24 cellular contexts compared by ENCODE assay signal in the genomic region with DNA sequence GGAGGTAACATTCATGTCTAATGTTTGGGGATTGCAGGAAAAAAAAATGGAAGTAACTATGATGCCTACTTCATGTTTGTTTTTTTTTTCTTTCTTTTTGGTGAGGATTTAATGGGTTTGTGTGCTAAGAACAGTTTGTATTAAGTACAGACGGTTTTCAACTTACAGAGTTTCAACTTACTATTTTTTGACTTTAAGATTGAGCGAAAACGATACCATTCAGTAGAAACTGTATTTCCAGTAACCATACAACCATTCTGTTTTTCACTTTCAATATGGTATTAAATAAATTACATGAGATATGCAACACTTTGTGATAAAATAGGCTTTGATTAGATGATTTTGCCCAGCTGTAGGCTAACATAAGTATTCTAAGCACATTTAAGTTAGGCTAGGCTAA. TPM values are rescaled to one million over a fixed set of nuclear protein-coding genes. Genes with fewer than 3 reads are reported as not detected.
DNase-seq lines count a peak whose midpoint lies in the region; ATAC-seq, FAIRE-seq and TF ChIP-seq lines count a peak whose summit lies in the region.
"Had no signal": no experiment of that assay in that cellular context is flagged by ENCODE, and none has a peak within 500 bp of the region (broad histone marks: within the 10 kb centered on the region; RNA-seq: fewer than 3 reads in every experiment).

No MANE protein-coding gene starts in this region.

- no peak overlapping the region for H3K4me3 ChIP-seq in KMS-11 (IDR thresholded peaks at IDR 0.05; ENCODE audit: insufficient read depth, low read depth, low read length)
- no peak overlapping the region for H3K4me3 ChIP-seq in GM12878
- H3K4me3 ChIP-seq: GM23248, MG63 had no signal

- CTCF ChIA-PET in GM12878 (lab: Yijun Ruan, JAX): interaction anchor here (0.7 to 1.3 kb wide), 2 partner anchors 13 to 51 kb away, joined by 3 to 5 read pairs; no protein-coding TSS in a partner anchor

- TF ChIP-seq POLR2A in GM12891 (IDR thresholded peaks at IDR 0.05; ENCODE audit: low read depth, low read length) (no peak), GM12878 (IDR thresholded peaks at IDR 0.05; ENCODE audit: low read depth, low read length) (no peak)

- WGBS in GM12878 (ENCODE audit: insufficient coverage, insufficient replicate concordance, low lambda C conversion rate, missing lambda C conversion rate): 2% methylated on average over 3 of the region's 3 CpGs

- H3K4me1 ChIP-seq in KMS-11 (ENCODE audit: low read depth, poor library complexity, severe bottlenecking): peaks cover 80% of the 10 kb centered on the region
- peaks cover 38% of the 10 kb centered on the region for H3K4me1 ChIP-seq in GM12878 (ENCODE audit: control insufficient read depth, insufficient read depth, low read length)
- H3K4me1 ChIP-seq: Caco-2 had no signal

- no TSS peak for BruUV-seq in GM12878 (replicated peaks; lab: Mats Ljungman, UMichigan)

- no peaks in the 10 kb centered on the region for H4K20me1 ChIP-seq in KMS-11 (ENCODE audit: insufficient read depth)
- no peaks in the 10 kb centered on the region for H4K20me1 ChIP-seq in GM12878 (ENCODE audit: control insufficient read depth, insufficient read depth)

- DNase-seq in GM12891 (ENCODE audit: insufficient read length, low spot score) (no peak), GM19239 (ENCODE audit: insufficient read length, low spot score) (no peak), GM12878 (ENCODE audit: low read depth, low spot score) (peak; percentile 17), NCI-H2171 treated with DMSO at 0.1 percent for 48 hours (lab: John Stamatoyannopoulos, UW) (no peak)
- DNase-seq in stimulated activated CD4-positive, alpha-beta T cell treated with anti-CD3 and anti-CD28 coated beads, Interleukin-15, amount 100 ng/mL, for 24 hours: no peak
- no peak for DNase-seq in activated CD4-positive, alpha-beta T cell treated with anti-CD3 and anti-CD28 coated beads, Interleukin-2, amount 50 U/mL, for 48 hours
- DNase-seq: C1 segment of cervical spinal cord; Caco-2; CD4-positive, alpha-beta memory T cell; DMS 273 treated with DMSO at 0.1 percent for 48 hours; DMS79 treated with DMSO at 0.1 percent for 48 hours; GF-D8; GM23248; H7; KBM-7; MG63; NCI-H2029; NCI-H2227 treated with DMSO at 0.1 percent for 48 hours; NCI-H526 treated with DMSO at 0.1 percent for 48 hours; SHP77 had no signal

- TF ChIP-seq RAD21 in GM12878 (IDR thresholded peaks at IDR 0.05; ENCODE audit: insufficient read depth, low read depth, low read length): no peak

- in situ Hi-C loops in GM12878 (cut with MboI): no loop called here

- peak overlapping the region; percentile 80 for H3K4me2 ChIP-seq in KMS-11
- peak overlapping the region; percentile 82 for H3K4me2 ChIP-seq in GM12878 (ENCODE audit: control insufficient read depth, insufficient read depth)

- no peak for TF ChIP-seq CTCF in KMS-11 (conservative IDR thresholded peaks at IDR 0.05; ENCODE audit: low read depth, low read length)
- TF ChIP-seq CTCF in GM12878 (IDR thresholded peaks at IDR 0.05 in 2 of 3, conservative IDR thresholded peaks at IDR 0.05 in 1 of 3; ENCODE audit: control insufficient read depth in 2 of 3, extremely low read depth in 1 of 3, insufficient read depth in 1 of 3, low read depth in 3 of 3, low read length in 3 of 3): no peak

- SMC1A ChIA-PET in GM12878 (lab: Charles Lee; ENCODE audit: uncharacterized antibody, unreplicated experiment): no interaction called here

- H3K79me2 ChIP-seq in KMS-11 (ENCODE audit: insufficient read depth, low read depth) (peaks cover 10% of the 10 kb centered on the region; the same call in 1 of the 2 replicates), GM12878 (ENCODE audit: control insufficient read depth, insufficient read depth, low read length) (no peaks in the 10 kb centered on the region; the same call in none of the 2 replicates)

- FAIRE-seq in GM12891 (lab: Jason Lieb, UNC) (peak; percentile 60), GM19239 (lab: Jason Lieb, UNC) (peak; percentile 87), GM12878 (lab: Jason Lieb, UNC) (peak; percentile 89)

- H3K27me3 ChIP-seq in KMS-11 (ENCODE audit: insufficient read depth, low read depth) (no peaks in the 10 kb centered on the region), GM12878 (replicated peaks in 1 of 2; ENCODE audit: control insufficient read depth in 2 of 2, insufficient read depth in 2 of 2, low read length in 1 of 2) (no peaks in the 10 kb centered on the region)
- H3K27me3 ChIP-seq: MG63 had no signal

- ATAC-seq in GM12878 (peak; percentile 70), HG02885 (IDR thresholded peaks at IDR 0.05; ENCODE audit: poor library complexity, unreplicated experiment) (no peak)
- ATAC-seq: Panc1 had no signal

- POLR2A ChIA-PET in GM12878 (lab: Charles Lee): no interaction called here

- H3K9ac ChIP-seq in KMS-11: peak overlapping the region; percentile 9; the same call in 1 of the 2 replicates
- no peak overlapping the region for H3K9ac ChIP-seq in GM12878 (ENCODE audit: control insufficient read depth, insufficient read depth, low read length)
- H3K9ac ChIP-seq: GM23248 had no signal

- H2AFZ ChIP-seq in KMS-11 (ENCODE audit: low read depth) (no peak overlapping the region), GM12878 (ENCODE audit: control insufficient read depth, low read depth, low read length) (no peak overlapping the region)
- H2AFZ ChIP-seq: GM23248 had no signal

- H3K36me3 ChIP-seq in KMS-11 (ENCODE audit: insufficient read depth) (no peaks in the 10 kb centered on the region), GM12878 (ENCODE audit: control insufficient read depth in 2 of 2, insufficient read depth in 2 of 2, low read length in 1 of 2) (no peaks in the 10 kb centered on the region)

- TF ChIP-seq EP300 in GM12878 (IDR thresholded peaks at IDR 0.05; ENCODE audit: borderline replicate concordance in 1 of 2, control insufficient read depth in 1 of 2, low read depth in 2 of 2, low read length in 2 of 2): no peak

- no peaks in the 10 kb centered on the region for H3K9me3 ChIP-seq in GM12878 (replicated peaks; ENCODE audit: control insufficient read depth, insufficient read depth, low read length)
- H3K9me3 ChIP-seq: Caco-2, MG63 had no signal

- H3K27ac ChIP-seq in KMS-11: peak overlapping the region; percentile 46
- H3K27ac ChIP-seq in GM12878 (ENCODE audit: control insufficient read depth, insufficient read depth): peak overlapping the region; percentile 54
- H3K27ac ChIP-seq: GM23248, RWPE1 had no signal

- RAD21 ChIA-PET in GM12878 (lab: Charles Lee; ENCODE audit: unreplicated experiment): no interaction called here

- intact Hi-C loops in GM12878 (cut with micrococcal nuclease; ENCODE audit: unreplicated experiment): no loop called here

RNA-seq across cellular contexts. Expression of a gene that starts 10.4 kb away (rescaled TPM):
- polyA plus RNA-seq in GM12891 (2012; ENCODE audit: low read depth, missing spikeins): 1.9 TPM
- 5.8 and 7.2 TPM in 2 replicates for total RNA-seq in GM12878 (2013; cell fraction: nucleolus; rRNA removed)
- total RNA-seq in GM12878 (2014; rRNA removed) (3.2 and 5.8 TPM in 2 replicates), GM12878 (2014; rRNA removed; fragmentation: Illumina TruSeq; extraction: Trizol) (2.5 and 3.0 TPM in 2 replicates), GM12878 (2021) (8.1 and 10.0 TPM in 2 replicates)
- polyA plus RNA-seq in GM12878 (2011; ENCODE audit: low read depth): 1.5 TPM
- polyA plus RNA-seq in GM12878 (2011; rRNA removed) (1.6 and 1.8 TPM in 2 replicates), GM12878 (2014; fragmentation: Illumina TruSeq; extraction: Trizol) (2.5 and 2.8 TPM in 2 replicates), GM12878 (2014; fragmentation: Nextera tagmentation; extraction: Ambion mirVana) (under 1 TPM; 0.15 to 0.26 TPM), GM12878 (2014; rRNA removed) (3.8 and 5.3 TPM in 2 replicates), GM12878 (2016; fragmentation: Nextera tagmentation; extraction: Ambion mirVana) (1 to 10 TPM; 3.2 to 4.2 TPM)
- 1.3 and 1.7 TPM in 2 replicates for polyA plus RNA-seq in GM12878 (2011; cell fraction: cytosol; rRNA removed)
- polyA plus RNA-seq in GM12878 (2011; cell fraction: nucleus; rRNA removed): 1.8 and 3.5 TPM in 2 replicates
- 2.6 and 2.8 TPM in 2 replicates for polyA plus RNA-seq in GM12878 (2012)
- 2.8 and 2.9 TPM in 2 replicates for polyA minus RNA-seq in GM12878 (2011; rRNA and poly(A)+ RNA removed)
- polyA minus RNA-seq in GM12878 (2011; cell fraction: cytosol; rRNA and poly(A)+ RNA removed): 1.3 and 2.3 TPM in 2 replicates
- polyA minus RNA-seq in GM12878 (2011; cell fraction: nucleus; rRNA and poly(A)+ RNA removed): 1.7 and 3.0 TPM in 2 replicates

RNA-seq across cellular contexts. Expression of a gene that starts 10.4 kb away (rescaled TPM):
- 42.5 TPM for polyA plus RNA-seq in GM12891 (2012; ENCODE audit: low read depth, missing spikeins)
- 39.6 and 50.0 TPM in 2 replicates for total RNA-seq in GM12878 (2013; cell fraction: nucleolus; rRNA removed)
- total RNA-seq in GM12878 (2014; rRNA removed): 42.6 and 45.7 TPM in 2 replicates
- 43.5 and 45.4 TPM in 2 replicates for total RNA-seq in GM12878 (2014; rRNA removed; fragmentation: Illumina TruSeq; extraction: Trizol)
- total RNA-seq in GM12878 (2021): 44.5 and 45.8 TPM in 2 replicates
- 37.7 TPM for polyA plus RNA-seq in GM12878 (2011; ENCODE audit: low read depth)
- polyA plus RNA-seq in GM12878 (2011; rRNA removed): 53.5 and 62.0 TPM in 2 replicates
- 57.7 and 60.9 TPM in 2 replicates for polyA plus RNA-seq in GM12878 (2011; cell fraction: cytosol; rRNA removed)
- polyA plus RNA-seq in GM12878 (2011; cell fraction: nucleus; rRNA removed): 26.7 and 28.8 TPM in 2 replicates
- polyA plus RNA-seq in GM12878 (2012): 41.0 and 48.4 TPM in 2 replicates
- 56.4 and 59.3 TPM in 2 replicates for polyA plus RNA-seq in GM12878 (2014; fragmentation: Illumina TruSeq; extraction: Trizol)
- 10 to 100 TPM; 47.9 to 52.6 TPM for polyA plus RNA-seq in GM12878 (2014; fragmentation: Nextera tagmentation; extraction: Ambion mirVana)
- polyA plus RNA-seq in GM12878 (2014; rRNA removed): 50.8 and 53.1 TPM in 2 replicates
- 10 to 100 TPM; 70.1 to 73.3 TPM for polyA plus RNA-seq in GM12878 (2016; fragmentation: Nextera tagmentation; extraction: Ambion mirVana)
- polyA minus RNA-seq in GM12878 (2011; rRNA and poly(A)+ RNA removed): 42.9 and 54.6 TPM in 2 replicates
- 14.3 and 16.3 TPM in 2 replicates for polyA minus RNA-seq in GM12878 (2011; cell fraction: cytosol; rRNA and poly(A)+ RNA removed)
- polyA minus RNA-seq in GM12878 (2011; cell fraction: nucleus; rRNA and poly(A)+ RNA removed): 9.9 and 17.9 TPM in 2 replicates

RNA-seq across cellular contexts. Expression of a gene that starts 53.6 kb away (rescaled TPM):
- 9.7 TPM for polyA plus RNA-seq in GM12891 (2012; ENCODE audit: low read depth, missing spikeins)
- 14.8 and 17.0 TPM in 2 replicates for total RNA-seq in GM12878 (2013; cell fraction: nucleolus; rRNA removed)
- total RNA-seq in GM12878 (2014; rRNA removed): 11.9 and 12.1 TPM in 2 replicates
- 8.0 and 9.3 TPM in 2 replicates for total RNA-seq in GM12878 (2014; rRNA removed; fragmentation: Illumina TruSeq; extraction: Trizol)
- 11.9 and 13.1 TPM in 2 replicates for total RNA-seq in GM12878 (2021)
- 7.9 TPM for polyA plus RNA-seq in GM12878 (2011; ENCODE audit: low read depth)
- polyA plus RNA-seq in GM12878 (2011; rRNA removed): 8.0 and 8.1 TPM in 2 replicates
- polyA plus RNA-seq in GM12878 (2011; cell fraction: cytosol; rRNA removed): 8.5 and 9.5 TPM in 2 replicates
- 20.0 and 20.4 TPM in 2 replicates for polyA plus RNA-seq in GM12878 (2011; cell fraction: nucleus; rRNA removed)
- 8.7 and 10.4 TPM in 2 replicates for polyA plus RNA-seq in GM12878 (2012)
- polyA plus RNA-seq in GM12878 (2014; fragmentation: Illumina TruSeq; extraction: Trizol): 8.2 and 9.7 TPM in 2 replicates
- 1 to 10 TPM; 1.4 to 2.6 TPM for polyA plus RNA-seq in GM12878 (2014; fragmentation: Nextera tagmentation; extraction: Ambion mirVana)
- polyA plus RNA-seq in GM12878 (2014; rRNA removed): 14.4 and 14.7 TPM in 2 replicates
- polyA plus RNA-seq in GM12878 (2016; fragmentation: Nextera tagmentation; extraction: Ambion mirVana): 1 to 10 TPM; 2.6 to 5.6 TPM
- polyA minus RNA-seq in GM12878 (2011; rRNA and poly(A)+ RNA removed): 4.8 and 7.9 TPM in 2 replicates
- polyA minus RNA-seq in GM12878 (2011; cell fraction: cytosol; rRNA and poly(A)+ RNA removed): 3.9 and 4.3 TPM in 2 replicates
- polyA minus RNA-seq in GM12878 (2011; cell fraction: nucleus; rRNA and poly(A)+ RNA removed): 4.0 and 5.1 TPM in 2 replicates
